ENCODE assay signal across 18 cellular contexts in the genomic region with DNA sequence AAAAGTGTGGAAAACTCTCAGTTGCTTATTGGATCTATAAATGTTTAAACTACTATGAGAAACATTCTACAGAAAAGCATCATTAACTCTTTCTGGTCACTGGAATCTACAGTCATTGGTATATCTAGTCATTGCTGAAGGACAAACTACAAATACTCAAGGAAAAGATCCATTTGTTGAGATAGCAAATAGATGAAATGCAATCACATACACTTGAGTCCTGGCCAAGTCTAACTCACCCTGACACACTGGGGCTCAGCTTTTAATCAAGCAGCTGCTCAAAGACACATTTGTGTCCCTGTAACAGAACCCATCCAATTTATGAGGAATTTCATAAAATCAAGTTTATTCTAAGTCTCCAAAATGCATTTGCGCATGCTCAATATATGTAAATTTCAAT.
"Had no signal": no experiment of that assay in that cellular context is flagged by ENCODE, and none has a peak within 500 bp of the region (broad histone marks: within the 10 kb centered on the region; RNA-seq: fewer than 3 reads in every experiment).

No MANE protein-coding gene starts in this region.

- H3K4me3 Mint-ChIP-seq: activated T-helper 17 cell treated with anti-CD3 and anti-CD28 coated beads, Interleukin-2, amount 50 U/mL, for 72 hours; memory B cell; natural killer cell; stimulated activated naive CD8-positive, alpha-beta T cell treated with anti-CD3 and anti-CD28 coated beads, Interleukin-15, amount 100 ng/mL, for 72 hours had no signal

- H3K9me3 ChIP-seq: gastroesophageal sphincter, upper lobe of left lung had no signal

- H3K27me3 ChIP-seq: dorsolateral prefrontal cortex, gastroesophageal sphincter, upper lobe of left lung had no signal

- H3K27ac ChIP-seq: dorsolateral prefrontal cortex, gastroesophageal sphincter, upper lobe of left lung had no signal

- ATAC-seq: activated T-helper 17 cell treated with anti-CD3 and anti-CD28 coated beads, Interleukin-2, amount 50 U/mL, for 72 hours; gastroesophageal sphincter; left ventricle myocardium superior; natural killer cell; right cardiac atrium; stimulated activated naive CD8-positive, alpha-beta T cell treated with anti-CD3 and anti-CD28 coated beads, Interleukin-15, amount 100 ng/mL, for 72 hours had no signal

- H3K4me3 ChIP-seq: dorsolateral prefrontal cortex, gastroesophageal sphincter, upper lobe of left lung had no signal

- H3K36me3 ChIP-seq: gastroesophageal sphincter, upper lobe of left lung had no signal

- H3K9me3 Mint-ChIP-seq: stimulated activated naive CD8-positive, alpha-beta T cell treated with anti-CD3 and anti-CD28 coated beads, Interleukin-15, amount 100 ng/mL, for 72 hours had no signal

- H3K36me3 Mint-ChIP-seq: memory B cell, natural killer cell had no signal

- H3K4me1 ChIP-seq: upper lobe of left lung had no signal

- DNase-seq: activated CD4-positive, alpha-beta T cell treated with anti-CD3 and anti-CD28 coated beads for 1 hour; activated CD4-positive, alpha-beta T cell treated with anti-CD3 and anti-CD28 coated beads, Interleukin-2, amount 50 U/mL, for 4 hours; activated naive CD4-positive, alpha-beta T cell treated with Interleukin-2 at 50 U/mL for 16 hours; activated T-cell treated with anti-CD3 and anti-CD28 coated beads for 4 hours; aorta; dorsolateral prefrontal cortex; hippocampal formation; left ventricle myocardium superior; natural killer cell; right cardiac atrium; stimulated activated naive CD8-positive, alpha-beta T cell treated with anti-CD3 and anti-CD28 coated beads, Interleukin-15, amount 100 ng/mL, for 72 hours; T-helper 1 cell; T1000; upper lobe of left lung had no signal

- H3K27ac Mint-ChIP-seq: activated T-helper 17 cell treated with anti-CD3 and anti-CD28 coated beads, Interleukin-2, amount 50 U/mL, for 72 hours; memory B cell; natural killer cell; progenitor cell of endocrine pancreas; stimulated activated naive CD8-positive, alpha-beta T cell treated with anti-CD3 and anti-CD28 coated beads, Interleukin-15, amount 100 ng/mL, for 72 hours had no signal

- H3K27me3 Mint-ChIP-seq: activated T-helper 17 cell treated with anti-CD3 and anti-CD28 coated beads, Interleukin-2, amount 50 U/mL, for 72 hours; memory B cell; progenitor cell of endocrine pancreas; stimulated activated naive CD8-positive, alpha-beta T cell treated with anti-CD3 and anti-CD28 coated beads, Interleukin-15, amount 100 ng/mL, for 72 hours had no signal

- H3K4me1 Mint-ChIP-seq: activated T-helper 17 cell treated with anti-CD3 and anti-CD28 coated beads, Interleukin-2, amount 50 U/mL, for 72 hours; memory B cell; natural killer cell; stimulated activated naive CD8-positive, alpha-beta T cell treated with anti-CD3 and anti-CD28 coated beads, Interleukin-15, amount 100 ng/mL, for 72 hours had no signal
